ENCODE assay signal across 9 cellular contexts in the genomic region with DNA sequence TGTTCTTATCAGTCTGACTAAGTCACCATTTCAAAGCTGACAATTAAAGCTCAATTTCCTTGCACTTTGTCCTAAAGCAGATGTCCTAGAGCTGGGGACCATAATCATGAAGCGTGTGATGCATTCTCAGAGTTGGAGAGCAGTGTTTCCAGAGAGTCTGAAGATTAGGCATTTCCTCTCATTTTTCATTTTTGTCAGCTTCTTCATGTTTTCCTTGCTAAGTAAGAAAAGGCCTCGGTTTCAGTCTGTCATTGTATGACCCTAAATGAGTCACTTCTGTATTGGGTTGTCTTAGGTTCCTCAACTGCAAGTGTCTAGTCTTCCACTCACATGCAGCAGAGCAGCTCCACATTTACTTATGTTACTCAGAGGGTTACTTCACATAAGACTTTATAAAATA.
DNase-seq lines count a peak whose midpoint lies in the region; ATAC-seq and TF ChIP-seq lines count a peak whose summit lies in the region.
"Had no signal": no experiment of that assay in that cellular context is flagged by ENCODE, and none has a peak within 500 bp of the region (broad histone marks: within the 10 kb centered on the region; RNA-seq: fewer than 3 reads in every experiment).

No MANE protein-coding gene starts in this region.

- H3K4me1 ChIP-seq in mesodermal cell (ENCODE audit: control insufficient read depth, insufficient read depth, low read length, poor library complexity, severe bottlenecking), result peaks cover 20% of the 10 kb centered on the region
- H3K4me1 ChIP-seq in SJCRH30, result no peaks in the 10 kb centered on the region

- ATAC-seq in GM18505 (IDR thresholded peaks at IDR 0.05; ENCODE audit: unreplicated experiment) (peak; percentile 61), HG02870 (IDR thresholded peaks at IDR 0.05; ENCODE audit: unreplicated experiment) (peak; percentile 67), GM21423 (IDR thresholded peaks at IDR 0.05; ENCODE audit: unreplicated experiment) (no peak)
- peak; percentile 84 for ATAC-seq in activated T-helper 17 cell treated with anti-CD3 and anti-CD28 coated beads, Interleukin-2, amount 50 U/mL, for 72 hours (replicated peaks)

- no peak for DNase-seq in NCI-H1105 treated with DMSO at 0.1 percent for 48 hours (lab: John Stamatoyannopoulos, UW)
- no peak for DNase-seq in NCI-H82 (lab: John Stamatoyannopoulos, UW)
- DNase-seq in SJCRH30, result no peak
- DNase-seq: NCI-H510A treated with DMSO at 0.1 percent for 48 hours had no signal

- H3K4me3 ChIP-seq in mesodermal cell (ENCODE audit: extremely low read depth, insufficient read depth, low read length, poor library complexity, severe bottlenecking) (no peak overlapping the region), SJCRH30 (no peak overlapping the region)

- no peaks in the 10 kb centered on the region for H3K9me3 Mint-ChIP-seq in activated T-helper 17 cell treated with anti-CD3 and anti-CD28 coated beads, Interleukin-2, amount 50 U/mL, for 72 hours

- no peaks in the 10 kb centered on the region for H3K36me3 ChIP-seq in mesodermal cell (ENCODE audit: control insufficient read depth, insufficient read depth, low read length)
- H3K36me3 ChIP-seq in SJCRH30, result no peaks in the 10 kb centered on the region

- H3K4me3 Mint-ChIP-seq in activated T-helper 17 cell treated with anti-CD3 and anti-CD28 coated beads, Interleukin-2, amount 50 U/mL, for 72 hours, result peak overlapping the region; percentile 52

- peaks cover 35% of the 10 kb centered on the region for H3K4me1 Mint-ChIP-seq in activated T-helper 17 cell treated with anti-CD3 and anti-CD28 coated beads, Interleukin-2, amount 50 U/mL, for 72 hours

- TF ChIP-seq POLR2A in GM18505 (IDR thresholded peaks at IDR 0.05; ENCODE audit: borderline replicate concordance, extremely low read depth, insufficient read depth, insufficient read length), result no peak

- WGBS in mesodermal cell (ENCODE audit: insufficient coverage in 2 of 2), 2 experiments, result 100% methylated on average over 1 of the region's 2 CpGs; no CpG with 5 or more reads in 1 of the 2 experiments

- peak overlapping the region; percentile 94 for H3K27ac Mint-ChIP-seq in activated T-helper 17 cell treated with anti-CD3 and anti-CD28 coated beads, Interleukin-2, amount 50 U/mL, for 72 hours

- no peaks in the 10 kb centered on the region for H3K27me3 ChIP-seq in SJCRH30

- H3K27ac ChIP-seq in mesodermal cell (ENCODE audit: low read depth, low read length, severe bottlenecking), result peak overlapping the region; percentile 51
- H3K27ac ChIP-seq in SJCRH30, result no peak overlapping the region

- H3K27me3 Mint-ChIP-seq in activated T-helper 17 cell treated with anti-CD3 and anti-CD28 coated beads, Interleukin-2, amount 50 U/mL, for 72 hours, result no peaks in the 10 kb centered on the region

- H3K9me3 ChIP-seq in mesodermal cell (ENCODE audit: control insufficient read depth, low read length), result peaks cover 3% of the 10 kb centered on the region
- H3K9me3 ChIP-seq in SJCRH30 (replicated peaks), result no peaks in the 10 kb centered on the region

- no peaks in the 10 kb centered on the region for H3K36me3 Mint-ChIP-seq in activated T-helper 17 cell treated with anti-CD3 and anti-CD28 coated beads, Interleukin-2, amount 50 U/mL, for 72 hours (ENCODE audit: low read depth)
